Comparison of ENCODE assay signal across 8 cellular contexts in the genomic region with DNA sequence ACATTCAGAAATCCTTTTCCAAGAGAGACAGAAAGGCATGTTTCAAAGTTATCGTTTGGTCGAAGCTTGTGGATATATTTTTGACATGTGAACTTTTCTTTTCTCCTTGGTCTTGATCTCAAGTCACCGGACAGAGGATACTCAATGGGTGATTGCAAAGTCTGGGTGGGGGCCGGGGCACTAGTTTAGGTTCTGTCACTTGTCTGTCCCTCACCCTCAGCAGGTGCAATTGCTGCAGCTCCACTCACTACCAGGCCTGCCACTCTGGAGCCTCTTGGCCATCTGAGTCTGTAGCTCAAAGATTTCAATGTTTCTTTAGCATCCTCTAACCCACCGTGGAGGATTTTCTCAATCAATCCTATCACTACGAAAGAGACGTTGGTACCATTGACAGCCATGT.
"Had no signal": no experiment of that assay in that cellular context is flagged by ENCODE, and none has a peak within 500 bp of the region (broad histone marks: within the 10 kb centered on the region; RNA-seq: fewer than 3 reads in every experiment).

No MANE protein-coding gene starts in this region.

- H3K4me1 ChIP-seq: HAP-1 had no signal

- H3K4me3 Mint-ChIP-seq: GM23338, H9, HFFc6 had no signal

- H3K4me3 ChIP-seq: GM23248, GM23338, HAP-1 had no signal

- H3K27ac ChIP-seq: GM23248 had no signal

- H3K9me3 Mint-ChIP-seq: H9 had no signal

- H3K9me3 ChIP-seq: HAP-1 had no signal

- H3K36me3 ChIP-seq: HAP-1 had no signal

- H3K4me1 Mint-ChIP-seq: GM23338 had no signal

- H3K27ac Mint-ChIP-seq: GM23338, H9, HFFc6 had no signal

- DNase-seq: GM23248, GOT3, H7, H9, HCEC 1CT, HFFc6 had no signal
